Comparison of ENCODE assay signal across 32 cellular contexts in the genomic region with DNA sequence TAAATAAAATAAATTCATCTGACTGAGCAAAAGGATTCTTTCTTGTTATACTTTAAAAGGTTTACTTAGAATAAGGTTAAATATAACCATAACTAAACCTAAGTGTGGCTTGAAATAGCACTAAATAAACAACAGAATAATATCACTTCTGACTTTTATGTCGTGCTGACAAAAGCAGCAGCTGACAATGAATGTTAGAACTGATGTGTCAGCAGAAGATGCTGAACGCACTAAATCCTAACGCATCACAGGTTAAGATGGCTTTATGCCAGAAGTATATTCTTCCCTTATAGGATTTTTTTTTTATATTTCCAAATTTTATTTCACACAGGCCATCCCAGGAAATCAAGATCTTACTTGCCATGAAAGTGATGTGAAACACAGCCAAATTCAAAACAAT.
DNase-seq lines count a peak whose midpoint lies in the region; ATAC-seq, FAIRE-seq and TF ChIP-seq lines count a peak whose summit lies in the region.
"Had no signal": no experiment of that assay in that cellular context is flagged by ENCODE, and none has a peak within 500 bp of the region (broad histone marks: within the 10 kb centered on the region; RNA-seq: fewer than 3 reads in every experiment).

No MANE protein-coding gene starts in this region.

- no peak overlapping the region for H3K14ac ChIP-seq in IMR-90 (replicated peaks; ENCODE audit: low read depth, low read length)

- H3K4me1 ChIP-seq in HepG2 (ENCODE audit: insufficient read depth, low read length) (no peaks in the 10 kb centered on the region), right lobe of liver (no peaks in the 10 kb centered on the region), A549 (no peaks in the 10 kb centered on the region), IMR-90 (ENCODE audit: control insufficient read depth, insufficient read depth, low read length) (no peaks in the 10 kb centered on the region)
- H3K4me1 ChIP-seq: BE2C; BLaER1; BLaER1 treated with 17β-estradiol and CSF1 and Interleukin-3, amounts not matched to agents 10 nM and 100 nM; Caco-2 had no signal

- no peak overlapping the region for H3K23ac ChIP-seq in IMR-90 (ENCODE audit: low read depth, low read length)

- TF ChIP-seq CTCF in HepG2 (CRISPR knock-in tag; IDR thresholded peaks at IDR 0.05) (no peak), right lobe of liver (IDR thresholded peaks at IDR 0.05) (no peak), A549 (IDR thresholded peaks at IDR 0.05) (no peak), IMR-90 (conservative IDR thresholded peaks at IDR 0.05; ENCODE audit: low read depth, low read length) (no peak), GM10248 (IDR thresholded peaks at IDR 0.05; ENCODE audit: control extremely low read depth, extremely low read depth, low read depth, missing control alignments) (no peak)

- intact Hi-C loops in HepG2 (cut with micrococcal nuclease; ENCODE audit: unreplicated experiment) (no loop called here), right lobe of liver (cut with DNase I) (no loop called here), IMR-90 (cut with micrococcal nuclease) (no loop called here)

- no peak overlapping the region for H3K4ac ChIP-seq in IMR-90 (ENCODE audit: low read depth, low read length)

- ATAC-seq in HepG2, result no peak
- ATAC-seq in right lobe of liver, result no peak
- ATAC-seq in A549, result no peak
- ATAC-seq in IMR-90 (ENCODE audit: low read depth), result no peak
- ATAC-seq in GM18517 (IDR thresholded peaks at IDR 0.05; ENCODE audit: unreplicated experiment), result no peak
- ATAC-seq: CD8-positive, alpha-beta T cell had no signal

- no peak overlapping the region for H2AK5ac ChIP-seq in IMR-90 (ENCODE audit: low read depth, low read length)

- POLR2A ChIA-PET in HepG2 (lab: Yijun Ruan, JAX), result no interaction called here
- POLR2A ChIA-PET in A549 (lab: Yijun Ruan, JAX), result no interaction called here
- POLR2A ChIA-PET in IMR-90 (lab: Charles Lee; ENCODE audit: unreplicated experiment), result no interaction called here
- POLR2A ChIA-PET in GM10248 (lab: Yijun Ruan, JAX), result no interaction called here

- no peaks in the 10 kb centered on the region for H4K20me1 ChIP-seq in HepG2 (ENCODE audit: insufficient read depth, low read length)
- H4K20me1 ChIP-seq in IMR-90 (ENCODE audit: insufficient read depth, low read length), result no peaks in the 10 kb centered on the region
- H4K20me1 ChIP-seq: BLaER1; BLaER1 treated with 17β-estradiol and CSF1 and Interleukin-3, amounts not matched to agents 10 nM and 100 nM had no signal

- no peak overlapping the region for H2AFZ ChIP-seq in HepG2 (ENCODE audit: low read length)
- no peak overlapping the region for H2AFZ ChIP-seq in IMR-90 (replicated peaks; ENCODE audit: low read length, poor library complexity)

- H3K27me3 ChIP-seq in HepG2 (ENCODE audit: control insufficient read depth in 1 of 2, insufficient read depth in 2 of 2, low read length in 2 of 2) (no peaks in the 10 kb centered on the region; a peak in 1 of 5 replicates), right lobe of liver (no peaks in the 10 kb centered on the region), IMR-90 (ENCODE audit: control insufficient read depth, insufficient read depth, low read length) (no peaks in the 10 kb centered on the region; the same call in 1 of the 2 replicates)
- H3K27me3 ChIP-seq: BE2C; BLaER1; BLaER1 treated with 17β-estradiol and CSF1 and Interleukin-3, amounts not matched to agents 10 nM and 100 nM had no signal

- no TSS peak for BruUV-seq in HepG2 (replicated peaks; lab: Mats Ljungman, UMichigan)
- BruUV-seq in IMR-90 (replicated peaks; lab: Mats Ljungman, UMichigan), result no TSS peak

- TF ChIP-seq RAD21 in HepG2 (CRISPR knock-in tag; IDR thresholded peaks at IDR 0.05), result no peak
- TF ChIP-seq RAD21 in A549 (conservative IDR thresholded peaks at IDR 0.05 in 1 of 2, IDR thresholded peaks at IDR 0.05 in 1 of 2), result no peak
- no peak for TF ChIP-seq RAD21 in IMR-90 (IDR thresholded peaks at IDR 0.05; ENCODE audit: low read length)

- no peak overlapping the region for H2BK5ac ChIP-seq in IMR-90 (ENCODE audit: low read depth, low read length, poor library complexity, severe bottlenecking)

- no peak overlapping the region for H3K56ac ChIP-seq in IMR-90 (ENCODE audit: extremely low read depth, insufficient read depth, low read length)

- TF ChIP-seq EP300 in HepG2 (IDR thresholded peaks at IDR 0.05; ENCODE audit: low read depth in 2 of 2, low read length in 2 of 2), result no peak
- no peak for TF ChIP-seq EP300 in HepG2 (CRISPR knock-in tag; IDR thresholded peaks at IDR 0.05; ENCODE audit: borderline replicate concordance)
- TF ChIP-seq EP300 in A549 (IDR thresholded peaks at IDR 0.05), result no peak

- H3K79me1 ChIP-seq in IMR-90 (ENCODE audit: low read depth in 1 of 2, low read length in 2 of 2), result no peaks in the 10 kb centered on the region

- CTCF ChIA-PET in HepG2 (lab: Yijun Ruan, JAX; ENCODE audit: low intra/inter-chr PET ratio, low total read pairs), result no interaction called here
- CTCF ChIA-PET in A549 (lab: Yijun Ruan, JAX), result no interaction called here
- CTCF ChIA-PET in IMR-90 (lab: Yijun Ruan, JAX), result interaction anchor here (0.6 kb wide), 1 partner anchor 26 kb away, joined by 3 read pairs; no protein-coding TSS in a partner anchor
- CTCF ChIA-PET in GM10248 (lab: Yijun Ruan, JAX), result no interaction called here

- no peak overlapping the region for H3K4me3 ChIP-seq in HepG2 (replicated peaks in 1 of 3; ENCODE audit: insufficient read depth in 1 of 3, low read depth in 2 of 3, low read length in 3 of 3)
- no peak overlapping the region for H3K4me3 ChIP-seq in right lobe of liver
- no peak overlapping the region for H3K4me3 ChIP-seq in A549
- H3K4me3 ChIP-seq in IMR-90 (ENCODE audit: insufficient read depth, low read depth, low read length), result no peak overlapping the region
- H3K4me3 ChIP-seq: BLaER1; BLaER1 treated with 17β-estradiol and CSF1 and Interleukin-3, amounts not matched to agents 10 nM and 100 nM had no signal

- H3K9me3 ChIP-seq in HepG2 (ENCODE audit: low read length), result no peaks in the 10 kb centered on the region
- no peaks in the 10 kb centered on the region for H3K9me3 ChIP-seq in right lobe of liver
- H3K9me3 ChIP-seq in A549, result no peaks in the 10 kb centered on the region
- H3K9me3 ChIP-seq in IMR-90 (ENCODE audit: control insufficient read depth, insufficient read depth, low read length), result no peaks in the 10 kb centered on the region
- H3K9me3 ChIP-seq: BE2C; BLaER1; BLaER1 treated with 17β-estradiol and CSF1 and Interleukin-3, amounts not matched to agents 10 nM and 100 nM; Caco-2 had no signal

- DNase-seq in HepG2 (ENCODE audit: low spot score) (no peak), right lobe of liver (no peak), A549 (ENCODE audit: low read depth in 1 of 2, low spot score in 1 of 2) (no peak), IMR-90 (no peak), GM10248 (ENCODE audit: extremely low spot score) (no peak)
- DNase-seq: 8988T; ACHN; AML-193; BE2C; C1 segment of cervical spinal cord; Caco-2; Calu3; CD4-positive, alpha-beta memory T cell; CD4-positive, alpha-beta T cell; CD4-positive, CD25-positive, alpha-beta regulatory T cell; CD8-positive, alpha-beta memory T cell; CD8-positive, alpha-beta T cell; COR-L47; DMS 273 treated with DMSO at 0.1 percent for 48 hours; DMS153; DMS53; DMS79; DMS79 treated with DMSO at 0.1 percent for 48 hours; DND-41; EL had no signal

- H3K18ac ChIP-seq in IMR-90 (ENCODE audit: low read depth, low read length), result no peak overlapping the region

- no peak overlapping the region for H2BK120ac ChIP-seq in IMR-90 (ENCODE audit: low read depth, low read length)

- H2BK20ac ChIP-seq in IMR-90 (ENCODE audit: low read depth, low read length), result no peak overlapping the region

- no peak for FAIRE-seq in HepG2 (lab: Jason Lieb, UNC)
- no peak for FAIRE-seq in A549 (lab: Jason Lieb, UNC)
- FAIRE-seq: A204.1, D721Med had no signal

- H2AK9ac ChIP-seq in IMR-90 (replicated peaks; ENCODE audit: low read depth, low read length, poor library complexity), result no peak overlapping the region

- H3K36me3 ChIP-seq in HepG2 (replicated peaks in 1 of 2; ENCODE audit: control insufficient read depth in 1 of 2, insufficient read depth in 2 of 2, low read length in 2 of 2), result no peaks in the 10 kb centered on the region
- no peaks in the 10 kb centered on the region for H3K36me3 ChIP-seq in right lobe of liver
- no peaks in the 10 kb centered on the region for H3K36me3 ChIP-seq in IMR-90 (ENCODE audit: control insufficient read depth, insufficient read depth, low read length)
- H3K36me3 ChIP-seq: BE2C; BLaER1; BLaER1 treated with 17β-estradiol and CSF1 and Interleukin-3, amounts not matched to agents 10 nM and 100 nM had no signal

- in situ Hi-C loops in HepG2 (cut with HindIII; ENCODE audit: extremely low pct_ligation_motif_present, low pct_unique_long_range_greater_than_20kb) (no loop called here), IMR-90 (cut with MboI; ENCODE audit: low sequenced_read_pairs) (no loop called here)

- H3K4me2 ChIP-seq in HepG2 (ENCODE audit: low read depth, low read length) (no peak overlapping the region), A549 (no peak overlapping the region), IMR-90 (ENCODE audit: low read depth, low read length) (no peak overlapping the region)
- H3K4me2 ChIP-seq: BLaER1; BLaER1 treated with 17β-estradiol and CSF1 and Interleukin-3, amounts not matched to agents 10 nM and 100 nM had no signal

- H3K79me2 ChIP-seq in HepG2 (ENCODE audit: insufficient read depth, low read length), result no peaks in the 10 kb centered on the region

- H4K5ac ChIP-seq in IMR-90 (ENCODE audit: low read depth, low read length), result no peak overlapping the region

- H3K27ac ChIP-seq in HepG2 (ENCODE audit: extremely low read length, insufficient read depth, low read length) (no peak overlapping the region), right lobe of liver (no peak overlapping the region), A549 (no peak overlapping the region; a peak in 1 of 6 replicates), IMR-90 (ENCODE audit: insufficient read depth, low read length) (no peak overlapping the region)
- H3K27ac ChIP-seq: 22Rv1; BLaER1; BLaER1 treated with 17β-estradiol and CSF1 and Interleukin-3, amounts not matched to agents 10 nM and 100 nM; C4-2B had no signal

- H4K91ac ChIP-seq in IMR-90 (ENCODE audit: insufficient read depth, low read depth, low read length), result no peak overlapping the region

- TF ChIP-seq POLR2A in HepG2 (IDR thresholded peaks at IDR 0.05; ENCODE audit: insufficient read depth in 1 of 2, low read depth in 2 of 2, low read length in 2 of 2) (no peak), right lobe of liver (IDR thresholded peaks at IDR 0.05) (no peak), A549 (IDR thresholded peaks at IDR 0.05; ENCODE audit: low read length) (no peak), IMR-90 (IDR thresholded peaks at IDR 0.05; ENCODE audit: low read depth, low read length) (no peak)

- H2BK15ac ChIP-seq in IMR-90 (ENCODE audit: low read depth, low read length), result no peak overlapping the region

- no peaks in the 10 kb centered on the region; the same call in 1 of the 2 replicates for H3K9me1 ChIP-seq in IMR-90 (ENCODE audit: insufficient read depth, low read length)

- H3K9ac ChIP-seq in HepG2 (ENCODE audit: insufficient read depth, low read depth, low read length) (no peak overlapping the region), IMR-90 (ENCODE audit: low read depth, low read length) (no peak overlapping the region)
- H3K9ac ChIP-seq: BLaER1; BLaER1 treated with 17β-estradiol and CSF1 and Interleukin-3, amounts not matched to agents 10 nM and 100 nM had no signal

- dilution Hi-C loops in IMR-90 (cut with HindIII; ENCODE audit: low sequenced_read_pairs, unreplicated experiment), result no loop called here

- H4K8ac ChIP-seq in IMR-90 (ENCODE audit: low read depth in 2 of 2, low read length in 2 of 2), result no peak overlapping the region

- WGBS in HepG2 (ENCODE audit: low lambda C conversion rate), result 24% methylated on average over 3 of the region's 3 CpGs
- WGBS in right lobe of liver (ENCODE audit: insufficient coverage, low coverage, low lambda C conversion rate, missing lambda C conversion rate), result 51% methylated on average over 3 of the region's 3 CpGs
- 96% methylated on average over 3 of the region's 3 CpGs for WGBS in A549 (ENCODE audit: missing lambda C conversion rate)
- WGBS in IMR-90 (ENCODE audit: extremely low coverage in 2 of 2, insufficient read length in 1 of 2), 2 experiments, result no CpG with 5 or more reads among the region's 3 CpGs
